ENCODE assay signal across 1 cellular context in genomic region chr20:61587910-61588309, GRCh38.
TF ChIP-seq lines count a peak whose summit lies in the region.

No MANE protein-coding gene starts in this region.

TF ChIP-seq in IMR-90, 13 proteins besides CTCF, POLR2A, EP300 and RAD21 (continued from another document):
- TF ChIP-seq, protein P1, sequence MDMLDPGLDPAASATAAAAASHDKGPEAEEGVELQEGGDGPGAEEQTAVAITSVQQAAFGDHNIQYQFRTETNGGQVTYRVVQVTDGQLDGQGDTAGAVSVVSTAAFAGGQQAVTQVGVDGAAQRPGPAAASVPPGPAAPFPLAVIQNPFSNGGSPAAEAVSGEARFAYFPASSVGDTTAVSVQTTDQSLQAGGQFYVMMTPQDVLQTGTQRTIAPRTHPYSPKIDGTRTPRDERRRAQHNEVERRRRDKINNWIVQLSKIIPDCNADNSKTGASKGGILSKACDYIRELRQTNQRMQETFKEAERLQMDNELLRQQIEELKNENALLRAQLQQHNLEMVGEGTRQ (IDR thresholded peaks at IDR 0.05; ENCODE audit: low read depth, low read length): no peak
- TF ChIP-seq MAFK (IDR thresholded peaks at IDR 0.05; ENCODE audit: low read depth, low read length) (no peak), RFX5 (IDR thresholded peaks at IDR 0.05; ENCODE audit: low read depth, low read length) (no peak), FOS (IDR thresholded peaks at IDR 0.05; ENCODE audit: low read depth, low read length) (no peak), ELK1 (IDR thresholded peaks at IDR 0.05; ENCODE audit: borderline replicate concordance, low read depth, low read length) (no peak)
